In genomic region chr16:84607694-84608093, GRCh38 we compare ENCODE assay signal across 9 cellular contexts.
DNase-seq lines count a peak whose midpoint lies in the region; ATAC-seq and TF ChIP-seq lines count a peak whose summit lies in the region.
"Had no signal": no experiment of that assay in that cellular context is flagged by ENCODE, and none has a peak within 500 bp of the region (broad histone marks: within the 10 kb centered on the region; RNA-seq: fewer than 3 reads in every experiment).

No MANE protein-coding gene starts in this region.

- peak; percentile 49 for DNase-seq in UCSD-AML1 (lab: John Stamatoyannopoulos, UW; ENCODE audit: unreplicated experiment)
- no peak for DNase-seq in NCI-H524 treated with DMSO at 0.1 percent for 48 hours (lab: John Stamatoyannopoulos, UW)
- no peak for DNase-seq in SHP77 (lab: John Stamatoyannopoulos, UW)
- DNase-seq in activated CD8-positive, alpha-beta memory T cell treated with anti-CD3 and anti-CD28 coated beads, Interleukin-2, amount 50 U/mL, for 4 hours, result no peak

- no peaks in the 10 kb centered on the region for H3K27me3 ChIP-seq in neutrophil
- H3K27me3 ChIP-seq: body of pancreas had no signal

- peaks cover 55% of the 10 kb centered on the region for H3K36me3 ChIP-seq in neutrophil

- no peaks in the 10 kb centered on the region for H3K9me3 ChIP-seq in neutrophil
- H3K9me3 ChIP-seq: body of pancreas had no signal

- H3K4me3 ChIP-seq in neutrophil (ENCODE audit: low read depth in 1 of 2, low read length in 1 of 2), result peak overlapping the region; percentile 56 to 60
- H3K4me3 ChIP-seq: body of pancreas had no signal

- peaks cover 97 to 100% of the 10 kb centered on the region in 2 experiments for H3K4me1 ChIP-seq in neutrophil (ENCODE audit: control insufficient read depth in 1 of 2, insufficient read depth in 1 of 2, low read depth in 1 of 2, low read length in 1 of 2)
- H3K4me1 ChIP-seq: body of pancreas had no signal

- ATAC-seq in GM18909 (IDR thresholded peaks at IDR 0.05; ENCODE audit: poor library complexity, unreplicated experiment) (peak; percentile 54), HG02870 (IDR thresholded peaks at IDR 0.05; ENCODE audit: unreplicated experiment) (peak; percentile 52), HG03045 (IDR thresholded peaks at IDR 0.05; ENCODE audit: unreplicated experiment) (no peak)
- ATAC-seq: body of pancreas had no signal

- TF ChIP-seq CTCF in neutrophil (IDR thresholded peaks at IDR 0.05), result no peak

- H3K27ac ChIP-seq in neutrophil, result peak overlapping the region; percentile 93
